In the genomic region with DNA sequence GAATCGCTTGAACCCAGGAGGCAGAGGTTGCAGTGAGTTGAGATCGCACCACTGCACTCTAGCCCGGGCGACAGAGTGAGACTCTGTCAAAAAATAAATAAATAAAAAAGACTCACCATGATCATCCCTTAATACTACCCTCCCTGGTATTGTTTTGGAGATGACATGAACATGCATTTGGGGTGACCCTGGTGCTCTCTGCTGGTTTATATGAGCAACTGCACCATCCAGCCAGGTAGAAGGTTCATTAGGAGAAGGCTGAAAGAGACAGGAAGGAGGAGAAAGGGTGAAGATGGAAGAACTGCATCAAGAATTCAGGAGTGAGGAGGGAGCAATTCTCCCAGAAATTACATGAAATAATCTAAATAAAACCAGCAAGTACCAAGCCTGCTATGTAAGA, we compare ENCODE assay signal across 8 cellular contexts. TPM values are rescaled to one million over a fixed set of nuclear protein-coding genes. Genes with fewer than 3 reads are reported as not detected.
DNase-seq lines count a peak whose midpoint lies in the region; ATAC-seq, FAIRE-seq and TF ChIP-seq lines count a peak whose summit lies in the region.

No MANE protein-coding gene starts in this region.

- no peak for TF ChIP-seq EP300 in A549 (IDR thresholded peaks at IDR 0.05)

- no peak overlapping the region for H3K4me2 ChIP-seq in A549

- no peak for TF ChIP-seq POLR2A in A549 (IDR thresholded peaks at IDR 0.05; ENCODE audit: low read length)

- TF ChIP-seq RAD21 in A549 (conservative IDR thresholded peaks at IDR 0.05 in 1 of 2, IDR thresholded peaks at IDR 0.05 in 1 of 2), result peak; percentile 66 to 81

- POLR2A ChIA-PET in A549 (lab: Yijun Ruan, JAX), result no interaction called here

- DNase-seq in A549 (ENCODE audit: low read depth in 1 of 2, low spot score in 1 of 2) (peak; percentile 39 to 60), EH (ENCODE audit: low read depth) (peak; percentile 60), NCI-H1105 treated with DMSO at 0.1 percent for 48 hours (lab: John Stamatoyannopoulos, UW) (peak; percentile 32), germinal center (ENCODE audit: low spot score) (peak; percentile 46), putamen (ENCODE audit: low spot score) (peak; percentile 18)
- DNase-seq in activated CD4-positive, alpha-beta T cell treated with anti-CD3 and anti-CD28 coated beads for 48 hours, result peak; percentile 33

- no peak overlapping the region for H3K4me3 ChIP-seq in A549

- no peak overlapping the region for H3K27ac ChIP-seq in A549

- WGBS in A549 (ENCODE audit: missing lambda C conversion rate), result 77% methylated on average over 4 of the region's 4 CpGs

- peak; percentile 59 to 77; a peak in 3 of 6 replicates for ATAC-seq in A549
- no peak for ATAC-seq in HG03521 (IDR thresholded peaks at IDR 0.05; ENCODE audit: unreplicated experiment)
- ATAC-seq in GM21381 (IDR thresholded peaks at IDR 0.05; ENCODE audit: unreplicated experiment), result no peak

- H3K4me1 ChIP-seq in A549, result peaks cover 27% of the 10 kb centered on the region

- H3K9me3 ChIP-seq in A549, result no peaks in the 10 kb centered on the region

- CTCF ChIA-PET in A549 (lab: Yijun Ruan, JAX), result interaction anchor here (0.9 to 10.9 kb wide), 6 partner anchors 23 to 416 kb away, joined by 3 to 201 read pairs (median 3); no protein-coding TSS in a partner anchor

- FAIRE-seq in A549 (lab: Jason Lieb, UNC), result no peak

- peak; percentile 49 for TF ChIP-seq CTCF in A549 (IDR thresholded peaks at IDR 0.05)

TF ChIP-seq in A549, 52 proteins besides CTCF, POLR2A, EP300 and RAD21:
- TF ChIP-seq, protein P1, sequence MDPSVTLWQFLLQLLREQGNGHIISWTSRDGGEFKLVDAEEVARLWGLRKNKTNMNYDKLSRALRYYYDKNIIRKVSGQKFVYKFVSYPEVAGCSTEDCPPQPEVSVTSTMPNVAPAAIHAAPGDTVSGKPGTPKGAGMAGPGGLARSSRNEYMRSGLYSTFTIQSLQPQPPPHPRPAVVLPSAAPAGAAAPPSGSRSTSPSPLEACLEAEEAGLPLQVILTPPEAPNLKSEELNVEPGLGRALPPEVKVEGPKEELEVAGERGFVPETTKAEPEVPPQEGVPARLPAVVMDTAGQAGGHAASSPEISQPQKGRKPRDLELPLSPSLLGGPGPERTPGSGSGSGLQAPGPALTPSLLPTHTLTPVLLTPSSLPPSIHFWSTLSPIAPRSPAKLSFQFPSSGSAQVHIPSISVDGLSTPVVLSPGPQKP (IDR thresholded peaks at IDR 0.05; ENCODE audit: low read depth, low read length), result no peak
- TF ChIP-seq SMC3 (IDR thresholded peaks at IDR 0.05), result peak; percentile 75

RNA-seq across cellular contexts. Expression of a gene that starts 37.8 kb away (rescaled TPM):
- polyA plus RNA-seq in A549 (2011; rRNA removed) (0.04 and 0.08 TPM in 2 replicates), A549 (2017; fragmentation: RNase III; extraction: RNeasy Plus Mini Kit Qiagen cat#74134 plus additional on column Dnase treatment) (0.01 to 0.03 TPM in 2 of 3 replicates, not detected in the other)
- 0.01 TPM in 1 of 2 replicates, not detected in the other for polyA plus RNA-seq in A549 (2012; cell fraction: cytosol; rRNA removed)
- 0.08 TPM in 1 of 2 replicates, not detected in the other for polyA plus RNA-seq in A549 (2012; cell fraction: nucleus; rRNA removed)
- not detected in 2 replicates for polyA minus RNA-seq in A549 (2011; rRNA and poly(A)+ RNA removed)

Comparison
In these comparisons a context has a peak if more than half of its experiments do, and no peak if none do; other contexts are left out.
1. ATAC-seq: peak in A549 (2 of 2); none in HG03521 (single experiment) and GM21381 (single experiment).
2. Peak in every context shown above with its lines, with median percentiles within 50 percentile points of each other: DNase-seq.